18 cellular contexts compared by ENCODE assay signal in the genomic region with DNA sequence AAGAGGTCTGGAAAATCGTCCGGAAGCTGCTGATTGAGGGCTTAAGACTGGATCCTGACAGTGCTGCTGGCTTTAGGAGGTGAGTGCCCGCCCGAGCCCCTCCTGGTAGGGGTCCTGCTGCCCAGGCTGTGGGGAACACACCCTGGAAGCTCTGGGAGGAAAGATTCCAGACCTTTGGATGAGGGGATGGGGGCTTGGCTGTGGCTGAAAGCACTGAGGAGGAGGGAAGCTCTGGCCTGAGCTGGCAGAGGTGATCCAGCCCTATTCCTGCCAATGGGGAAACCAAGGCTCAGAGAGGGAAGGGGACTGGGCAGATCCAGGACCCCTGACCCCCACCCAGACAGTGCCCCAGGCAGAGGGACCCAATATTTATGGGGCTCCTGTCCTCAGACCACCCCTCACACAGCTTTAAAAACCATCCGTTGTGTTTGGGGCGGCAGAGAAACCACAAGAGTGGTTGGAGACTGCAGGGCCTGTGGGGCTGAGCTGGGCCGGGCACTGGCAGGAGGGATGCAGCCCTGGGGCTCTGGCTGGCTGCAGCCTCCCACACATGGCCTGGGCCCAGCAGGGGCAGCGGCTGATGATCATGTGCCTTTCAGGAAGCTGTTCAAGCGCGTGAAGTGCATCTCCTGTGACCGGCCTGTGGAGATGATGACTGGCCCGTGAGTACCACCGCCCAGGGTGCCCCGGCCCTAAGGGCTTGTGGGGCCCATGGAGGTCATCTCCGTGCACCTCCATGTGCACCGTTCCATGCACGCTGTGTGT. TPM values are rescaled to one million over a fixed set of nuclear protein-coding genes. Genes with fewer than 3 reads are reported as not detected.
"Had no signal": no experiment of that assay in that cellular context is flagged by ENCODE, and none has a peak within 500 bp of the region (broad histone marks: within the 10 kb centered on the region; RNA-seq: fewer than 3 reads in every experiment).

No MANE protein-coding gene starts in this region.

- H3K4me3 ChIP-seq: gastroesophageal sphincter, lung, tibial nerve, vagina had no signal

- H3K9me3 ChIP-seq: tibial nerve, vagina had no signal

- H3K36me3 Mint-ChIP-seq: activated CD4-positive, alpha-beta memory T cell treated with anti-CD3 and anti-CD28 coated beads for 36 hours; stimulated activated naive B cell treated with anti-CD40 and anti-IgM and Interleukin-4, amounts not matched to agents 10 μg/mL and 1 μg/mL and 100 μg/mL, for 72 hours had no signal

- H3K4me1 ChIP-seq: gastroesophageal sphincter, tibial nerve, vagina had no signal

- H3K27me3 ChIP-seq: tibial nerve, vagina had no signal

- H3K9me3 Mint-ChIP-seq: effector memory CD8-positive, alpha-beta T cell; stimulated activated naive B cell treated with anti-CD40 and anti-IgM and Interleukin-4, amounts not matched to agents 10 μg/mL and 1 μg/mL and 100 μg/mL, for 72 hours had no signal

- H3K4me1 Mint-ChIP-seq: activated CD8-positive, alpha-beta memory T cell treated with anti-CD3 and anti-CD28 coated beads, Interleukin-2, amount 10 ng/mL, durations not matched to agents 7 days and 5 days; stimulated activated naive B cell treated with anti-CD40 and anti-IgM and Interleukin-4, amounts not matched to agents 10 μg/mL and 1 μg/mL and 100 μg/mL, for 72 hours had no signal

- H3K36me3 ChIP-seq: gastroesophageal sphincter, tibial nerve, vagina had no signal

- ATAC-seq: activated CD8-positive, alpha-beta memory T cell treated with anti-CD3 and anti-CD28 coated beads, Interleukin-2, amount 10 ng/mL, durations not matched to agents 7 days and 5 days; effector memory CD8-positive, alpha-beta T cell; gastroesophageal sphincter; left cardiac atrium; stimulated activated naive B cell treated with anti-CD40 and anti-IgM and Interleukin-4, amounts not matched to agents 10 μg/mL and 1 μg/mL and 100 μg/mL, for 72 hours had no signal

- H3K4me3 Mint-ChIP-seq: activated CD4-positive, alpha-beta memory T cell treated with anti-CD3 and anti-CD28 coated beads for 36 hours; activated CD8-positive, alpha-beta memory T cell treated with anti-CD3 and anti-CD28 coated beads, Interleukin-2, amount 10 ng/mL, durations not matched to agents 7 days and 5 days; effector memory CD8-positive, alpha-beta T cell; stimulated activated naive B cell treated with anti-CD40 and anti-IgM and Interleukin-4, amounts not matched to agents 10 μg/mL and 1 μg/mL and 100 μg/mL, for 72 hours had no signal

- H3K27ac Mint-ChIP-seq: activated CD4-positive, alpha-beta memory T cell treated with anti-CD3 and anti-CD28 coated beads for 36 hours; activated CD8-positive, alpha-beta memory T cell treated with anti-CD3 and anti-CD28 coated beads, Interleukin-2, amount 10 ng/mL, durations not matched to agents 7 days and 5 days; effector memory CD8-positive, alpha-beta T cell; stimulated activated naive B cell treated with anti-CD40 and anti-IgM and Interleukin-4, amounts not matched to agents 10 μg/mL and 1 μg/mL and 100 μg/mL, for 72 hours had no signal

- H3K27ac ChIP-seq: gastroesophageal sphincter, tibial nerve, vagina had no signal

- DNase-seq: activated CD4-positive, alpha-beta memory T cell treated with anti-CD3 and anti-CD28 coated beads for 36 hours; activated CD4-positive, CD25-positive, alpha-beta regulatory T cell treated with anti-CD3 and anti-CD28 coated beads, Interleukin-2, amount 50 U/mL, for 72 hours; activated CD8-positive, alpha-beta memory T cell treated with anti-CD3 and anti-CD28 coated beads, Interleukin-2, amount 10 ng/mL, durations not matched to agents 7 days and 5 days; activated effector memory CD4-positive, alpha-beta T cell treated with Interleukin-2 at 50 U/mL for 16 hours; activated naive CD4-positive, alpha-beta T cell treated with anti-CD3 and anti-CD28 coated beads, Interleukin-2, amount 50 U/mL, for 16 hours; activated T-cell treated with anti-CD3 and anti-CD28 coated beads, Interleukin-2, amount 50 U/mL, for 1 hour; dermis blood vessel endothelial cell; effector memory CD8-positive, alpha-beta T cell; left cardiac atrium; stimulated activated CD4-positive, alpha-beta T cell treated with anti-CD3 and anti-CD28 coated beads, Interleukin-15, amount 100 ng/mL, for 24 hours; stimulated activated CD4-positive, alpha-beta T cell treated with anti-CD3 and anti-CD28 coated beads, Interleukin-4, amount 100 ng/mL, for 1 hour; stimulated activated naive B cell treated with anti-CD40 and anti-IgM and Interleukin-4, amounts not matched to agents 10 μg/mL and 1 μg/mL and 100 μg/mL, for 72 hours; T1000 had no signal

- H3K27me3 Mint-ChIP-seq: activated CD4-positive, alpha-beta memory T cell treated with anti-CD3 and anti-CD28 coated beads for 36 hours had no signal

RNA-seq across cellular contexts. Expression of gene C16orf96, which starts 35.7 kb away (rescaled TPM):
- total RNA-seq: dermis blood vessel endothelial cell, epithelial cell of proximal tubule, vagina had no signal
